ENCODE assay signal across 29 cellular contexts in the genomic region with DNA sequence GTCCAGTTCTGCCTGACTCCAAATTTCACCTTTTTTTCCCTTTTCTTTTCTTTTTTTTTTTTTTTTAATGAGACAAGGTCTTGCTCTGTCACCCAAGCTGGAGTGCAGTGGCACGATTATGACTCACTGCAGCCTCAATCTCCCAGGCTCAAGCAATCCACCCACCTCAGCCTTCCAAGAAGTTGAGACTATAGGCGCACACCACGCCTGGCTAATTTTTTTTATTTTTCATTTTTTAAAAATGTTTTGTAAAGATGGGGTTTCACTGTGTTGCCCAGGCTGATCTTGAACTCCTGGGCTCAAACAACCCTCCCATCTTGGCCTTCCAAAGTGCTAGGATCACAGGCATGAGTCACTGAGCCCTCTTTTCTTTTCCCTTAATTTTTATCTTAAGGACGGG. TPM values are rescaled to one million over a fixed set of nuclear protein-coding genes. Genes with fewer than 3 reads are reported as not detected.
A peak's percentile ranks its signal among the peaks of the same experiment; 100 is the strongest.
DNase-seq lines count a peak whose midpoint lies in the region; ATAC-seq, FAIRE-seq and TF ChIP-seq lines count a peak whose summit lies in the region.
"Had no signal": no experiment of that assay in that cellular context is flagged by ENCODE, and none has a peak within 500 bp of the region (broad histone marks: within the 10 kb centered on the region; RNA-seq: fewer than 3 reads in every experiment).

No MANE protein-coding gene starts in this region.

- H2BK20ac ChIP-seq in H1 (ENCODE audit: low read length), result no peak overlapping the region

- no peak overlapping the region for H2BK5ac ChIP-seq in H1 (ENCODE audit: low read depth, low read length)

- H3K36me3 Mint-ChIP-seq in GM23338 (ENCODE audit: low read depth), result no peaks in the 10 kb centered on the region; the same call in 2 of the 3 replicates
- H3K36me3 Mint-ChIP-seq: CD14-positive monocyte; CD4-positive, alpha-beta memory T cell; CD4-positive, CD25-positive, alpha-beta regulatory T cell; CD8-positive, alpha-beta memory T cell had no signal

- H3K18ac ChIP-seq in H1 (ENCODE audit: extremely low read depth, low read length), result no peak overlapping the region

- CTCF ChIA-PET in H1 (lab: Charles Lee; ENCODE audit: partially characterized antibody), result interaction anchor here (0.7 to 6.4 kb wide), 19 partner anchors 10 to 490 kb away, joined by 3 to 55 read pairs (median 6); a partner anchor contains a TSS

- no peak overlapping the region for H3K56ac ChIP-seq in H1 (replicated peaks; ENCODE audit: insufficient read length, low read depth, low read length)

- H3K23ac ChIP-seq in H1 (ENCODE audit: insufficient read length), result no peak overlapping the region

- H3K79me2 ChIP-seq in H1 (ENCODE audit: control insufficient read depth in 1 of 2, insufficient read depth in 2 of 2, low read length in 2 of 2) (no peaks in the 10 kb centered on the region), GM23338 (replicated peaks; ENCODE audit: insufficient read depth) (no peaks in the 10 kb centered on the region)

- H3K9me3 ChIP-seq in WERI-Rb-1 (ENCODE audit: severe bottlenecking) (peaks cover 11% of the 10 kb centered on the region), H1 (ENCODE audit: insufficient read depth in 2 of 2, low read depth in 1 of 2, low read length in 1 of 2) (no peaks in the 10 kb centered on the region)
- H3K9me3 ChIP-seq: BE2C, BLaER1, Caco-2 had no signal

- POLR2A ChIA-PET in H1 (lab: Charles Lee; ENCODE audit: partially characterized antibody), result no interaction called here

- H2BK12ac ChIP-seq in H1 (ENCODE audit: low read depth, low read length), result no peak overlapping the region

- DNase-seq in ELR (ENCODE audit: low read depth), result peak; percentile 36
- peak; percentile 30 for DNase-seq in OCI-M1 (lab: John Stamatoyannopoulos, UW)
- DNase-seq in WERI-Rb-1, result no peak
- no peak for DNase-seq in H1 (ENCODE audit: low read depth in 1 of 2, low spot score in 2 of 2)
- no peak for DNase-seq in sciatic nerve (ENCODE audit: low spot score)
- no peak for DNase-seq in GM23338 (ENCODE audit: low spot score)
- no peak for DNase-seq in KBM-7
- DNase-seq: 8988T; ACHN; BE2C; C1 segment of cervical spinal cord; Caco-2; Calu3; CD4-positive, alpha-beta memory T cell; CD4-positive, CD25-positive, alpha-beta regulatory T cell; CD8-positive, alpha-beta memory T cell; DMS153; DMS53; DMS79; DND-41; GDM1 had no signal

- no peaks in the 10 kb centered on the region for H3K9me3 Mint-ChIP-seq in GM23338
- H3K9me3 Mint-ChIP-seq: CD14-positive monocyte; CD4-positive, alpha-beta memory T cell; CD4-positive, CD25-positive, alpha-beta regulatory T cell; CD8-positive, alpha-beta memory T cell had no signal

- H3K9ac ChIP-seq in H1 (replicated peaks in 1 of 4; ENCODE audit: extremely low read depth in 1 of 4, low read depth in 3 of 4, low read length in 3 of 4), result no peak overlapping the region
- H3K9ac ChIP-seq: BLaER1 had no signal

- H3K27me3 ChIP-seq in WERI-Rb-1 (ENCODE audit: insufficient read depth, low read depth, severe bottlenecking), result no peaks in the 10 kb centered on the region
- no peaks in the 10 kb centered on the region for H3K27me3 ChIP-seq in H1 (replicated peaks in 1 of 4; ENCODE audit: control insufficient read depth in 3 of 4, extremely low read depth in 1 of 4, insufficient read depth in 3 of 4, low read length in 3 of 4)
- no peaks in the 10 kb centered on the region for H3K27me3 ChIP-seq in GM23338 (ENCODE audit: insufficient read depth)
- H3K27me3 ChIP-seq: BE2C, BLaER1 had no signal

- no peak for TF ChIP-seq RAD21 in H1 (IDR thresholded peaks at IDR 0.05 in 1 of 2, conservative IDR thresholded peaks at IDR 0.05 in 1 of 2; ENCODE audit: low read depth in 2 of 2, low read length in 2 of 2)

- no peak for TF ChIP-seq EP300 in H1 (IDR thresholded peaks at IDR 0.05; ENCODE audit: borderline replicate concordance in 1 of 2, low read depth in 2 of 2, low read length in 2 of 2)

- H3K4me3 Mint-ChIP-seq in GM23338, result no peak overlapping the region
- H3K4me3 Mint-ChIP-seq: CD14-positive monocyte; CD4-positive, alpha-beta memory T cell; CD4-positive, CD25-positive, alpha-beta regulatory T cell; CD8-positive, alpha-beta memory T cell had no signal

- 97% methylated on average over 3 of the region's 4 CpGs; no CpG with 5 or more reads in 1 of the 2 experiments for WGBS in H1 (ENCODE audit: extremely low coverage in 1 of 2, insufficient coverage in 1 of 2, insufficient read length in 1 of 2, insufficient replicate concordance in 2 of 2, low coverage in 1 of 2, low lambda C conversion rate in 2 of 2, missing lambda C conversion rate in 1 of 2), 2 experiments

- H3K27me3 Mint-ChIP-seq in GM23338 (ENCODE audit: insufficient read depth, low read depth, poor library complexity), result peaks cover 5% of the 10 kb centered on the region

- H3K14ac ChIP-seq in H1 (ENCODE audit: insufficient read length), result no peak overlapping the region

- no peak overlapping the region for H2AFZ ChIP-seq in H1 (ENCODE audit: low read length)
- H2AFZ ChIP-seq in GM23338, result no peak overlapping the region

- FAIRE-seq in H1 (lab: Jason Lieb, UNC), result no peak
- FAIRE-seq: A204.1, D721Med, GM12878, GM12892, GM18507 had no signal

- H3K79me1 ChIP-seq in H1 (ENCODE audit: low read depth, low read length), result no peaks in the 10 kb centered on the region

- H2BK120ac ChIP-seq in H1 (replicated peaks; ENCODE audit: low read depth, low read length), result no peak overlapping the region

- H3K27ac Mint-ChIP-seq in GM23338, result no peak overlapping the region
- H3K27ac Mint-ChIP-seq: CD4-positive, alpha-beta memory T cell; CD4-positive, CD25-positive, alpha-beta regulatory T cell had no signal

- H3K4me1 Mint-ChIP-seq in GM23338, result peaks cover 2% of the 10 kb centered on the region; the same call in 1 of the 3 replicates
- H3K4me1 Mint-ChIP-seq: CD4-positive, CD25-positive, alpha-beta regulatory T cell; CD8-positive, alpha-beta memory T cell had no signal

- no peak overlapping the region for H2AK5ac ChIP-seq in H1 (ENCODE audit: low read depth, low read length)

- H4K8ac ChIP-seq in H1 (ENCODE audit: extremely low read depth, insufficient read depth, low read length), result no peak overlapping the region

- H2BK15ac ChIP-seq in H1 (ENCODE audit: low read length), result 0 out of 2 replicates have a peak overlapping the region, but pooled peaks have one; percentile 81

- H3K9me2 ChIP-seq in GM23338 (ENCODE audit: insufficient read depth), result no peaks in the 10 kb centered on the region

- no peaks in the 10 kb centered on the region for H3K4me1 ChIP-seq in H1 (replicated peaks in 1 of 4; ENCODE audit: control insufficient read depth in 3 of 4, insufficient read depth in 4 of 4, low read length in 3 of 4)
- no peaks in the 10 kb centered on the region for H3K4me1 ChIP-seq in GM23338 (ENCODE audit: insufficient read depth)
- H3K4me1 ChIP-seq: BE2C, BLaER1 had no signal

- ATAC-seq in sciatic nerve, result no peak
- ATAC-seq in HG03139 (IDR thresholded peaks at IDR 0.05; ENCODE audit: unreplicated experiment), result no peak
- no peak for ATAC-seq in GM23338
- ATAC-seq: GM12878 had no signal

- no peak for TF ChIP-seq POLR2A in H1 (IDR thresholded peaks at IDR 0.05; ENCODE audit: control extremely low read depth in 1 of 2, low read depth in 2 of 2, low read length in 2 of 2)

- no peaks in the 10 kb centered on the region for H3K23me2 ChIP-seq in H1 (ENCODE audit: low read depth, low read length)

- no peak overlapping the region for H4K91ac ChIP-seq in H1 (replicated peaks; ENCODE audit: insufficient read length, low read length)

- H4K5ac ChIP-seq in H1 (ENCODE audit: insufficient read length, low read depth, low read length), result no peak overlapping the region

- H3K27ac ChIP-seq in WERI-Rb-1, result peak overlapping the region; percentile 80; the same call in 1 of the 2 replicates
- H3K27ac ChIP-seq in H1 (ENCODE audit: low read depth, low read length), result no peak overlapping the region
- no peak overlapping the region for H3K27ac ChIP-seq in GM23338 (ENCODE audit: low read depth)
- H3K27ac ChIP-seq: BLaER1 had no signal

- in situ Hi-C loops in KBM-7 (cut with MboI; ENCODE audit: low pct_unique_long_range_greater_than_20kb, low sequenced_read_pairs), result loop anchor here (10.0 to 25.0 kb wide), 2 partner anchors 461 to 769 kb away; no protein-coding TSS in a partner anchor

- H4K20me1 ChIP-seq in H1 (replicated peaks in 1 of 2; ENCODE audit: control insufficient read depth in 1 of 2, insufficient read depth in 2 of 2, low read length in 2 of 2) (no peaks in the 10 kb centered on the region), GM23338 (replicated peaks; ENCODE audit: insufficient read depth) (no peaks in the 10 kb centered on the region)
- H4K20me1 ChIP-seq: BLaER1 had no signal

- H3K4me2 ChIP-seq in H1 (ENCODE audit: insufficient read depth in 1 of 2, low read depth in 2 of 2, low read length in 2 of 2), result no peak overlapping the region
- no peak overlapping the region for H3K4me2 ChIP-seq in GM23338
- H3K4me2 ChIP-seq: BLaER1 had no signal

- intact Hi-C loops in sciatic nerve (cut with DNase I), result loop anchor here (10.0 kb wide), 2 partner anchors 461 to 771 kb away; no protein-coding TSS in a partner anchor

- H3K36me3 ChIP-seq in WERI-Rb-1 (no peaks in the 10 kb centered on the region), H1 (ENCODE audit: control insufficient read depth in 2 of 4, insufficient read depth in 4 of 4, low read length in 3 of 4) (no peaks in the 10 kb centered on the region), GM23338 (ENCODE audit: insufficient read depth) (no peaks in the 10 kb centered on the region)
- H3K36me3 ChIP-seq: BE2C, BLaER1 had no signal

- H3K4me3 ChIP-seq in WERI-Rb-1 (ENCODE audit: low read depth, low read length) (no peak overlapping the region), H1 (ENCODE audit: extremely low read depth in 1 of 4, insufficient read depth in 2 of 4, low read depth in 3 of 4, low read length in 4 of 4) (no peak overlapping the region), GM23338 (no peak overlapping the region)
- H3K4me3 ChIP-seq: BLaER1, GM12878 had no signal

- TF ChIP-seq CTCF in WERI-Rb-1 (IDR thresholded peaks at IDR 0.05; ENCODE audit: low read depth, low read length) (no peak), H1 (IDR thresholded peaks at IDR 0.05; ENCODE audit: control extremely low read depth in 1 of 3, insufficient read depth in 1 of 3, low read depth in 1 of 3, low read length in 3 of 3) (no peak), GM23338 (conservative IDR thresholded peaks at IDR 0.05; ENCODE audit: low read depth in 2 of 2) (no peak)

- no peak overlapping the region for H3K4ac ChIP-seq in H1 (replicated peaks; ENCODE audit: insufficient read length, low read depth, low read length)

- no peaks in the 10 kb centered on the region for H3F3A ChIP-seq in GM23338 (replicated peaks; ENCODE audit: low read depth)

RNA-seq across cellular contexts. Expression of a gene that starts 33.4 kb away (rescaled TPM):
- total RNA-seq in H1 (2021; fragmentation: NEBNext Ultra II Directional; extraction: Animal tissue kit (Norgen Biotek cat#: 25700)), result 53.6 and 54.5 TPM in 2 replicates
- polyA plus RNA-seq in H1 (2011; rRNA removed) (20.2 and 22.5 TPM in 2 replicates), GM23338 (2016; fragmentation: Nextera tagmentation; extraction: Ambion mirVana) (40.2 and 40.7 TPM in 2 replicates)
- 26.2 TPM for polyA plus RNA-seq in H1 (2011; cell fraction: cytosol; rRNA removed)
- 33.9 TPM for polyA plus RNA-seq in H1 (2011; cell fraction: nucleus; rRNA removed)
- polyA plus RNA-seq in H1 (2012, experiment 1 of 2), result 22.6 to 42.1 TPM (median 26.0 TPM) in 4 replicates
- 8.8 TPM for polyA plus RNA-seq in H1 (2012, experiment 2 of 2)
- polyA plus RNA-seq in H1 (2013, experiment 1 of 2), result 66.5 TPM
- 67.4 TPM for polyA plus RNA-seq in H1 (2013, experiment 2 of 2)
- 47.5 and 60.1 TPM in 2 replicates for polyA minus RNA-seq in H1 (2011; rRNA and poly(A)+ RNA removed)
- polyA minus RNA-seq in H1 (2011; cell fraction: cytosol; rRNA and poly(A)+ RNA removed), result 30.9 TPM
- 109 TPM for polyA minus RNA-seq in H1 (2011; cell fraction: nucleus; rRNA and poly(A)+ RNA removed)
- 62.4 TPM for total RNA-seq in sciatic nerve
- total RNA-seq in GM23338 (2014; rRNA removed; shearing (Covaris generic)), result 72.7 and 88.9 TPM in 2 replicates

Comparison
In these comparisons a context has a peak if more than half of its experiments do, and no peak if none do; other contexts are left out.
1. DNase-seq: peak in ELR (single experiment) and OCI-M1 (single experiment); none in WERI-Rb-1 (single experiment), H1 (0 of 2), sciatic nerve (single experiment), GM23338 (single experiment) and KBM-7 (single experiment).